Comparison of ENCODE assay signal across 16 cellular contexts in genomic region chr2:216679658-216680024, GRCh38. TPM values are rescaled to one million over a fixed set of nuclear protein-coding genes. Genes with fewer than 3 reads are reported as not detected.
DNase-seq lines count a peak whose midpoint lies in the region; ATAC-seq and TF ChIP-seq lines count a peak whose summit lies in the region.
"Had no signal": no experiment of that assay in that cellular context is flagged by ENCODE, and none has a peak within 500 bp of the region (broad histone marks: within the 10 kb centered on the region; RNA-seq: fewer than 3 reads in every experiment).

No MANE protein-coding gene starts in this region.

- no peaks in the 10 kb centered on the region for H3K9me2 ChIP-seq in GM23338 (ENCODE audit: insufficient read depth)

- no peak overlapping the region for H3K4me2 ChIP-seq in GM23338

- peak overlapping the region; percentile 87 to 93 for H3K27ac ChIP-seq in ascending aorta
- peak overlapping the region in 4 of 5 donors; percentile 69 to 90 (median 73) for H3K27ac ChIP-seq in stomach
- no peak overlapping the region for H3K27ac ChIP-seq in GM23338 (ENCODE audit: low read depth)

- no peaks in the 10 kb centered on the region for H3K9me3 Mint-ChIP-seq in GM23338
- no peaks in the 10 kb centered on the region for H3K9me3 Mint-ChIP-seq in activated CD4-positive, alpha-beta memory T cell treated with anti-CD3 and anti-CD28 coated beads for 36 hours
- H3K9me3 Mint-ChIP-seq: activated naive CD4-positive, alpha-beta T cell treated with anti-CD3 and anti-CD28 coated beads, Interleukin-2, amount 50 U/mL, for 24 hours; naive thymus-derived CD4-positive, alpha-beta T cell; stimulated activated naive CD8-positive, alpha-beta T cell treated with anti-CD3 and anti-CD28 coated beads, Interleukin-15, amount 100 ng/mL, for 72 hours had no signal

- no peaks in the 10 kb centered on the region for H3F3A ChIP-seq in GM23338 (replicated peaks; ENCODE audit: low read depth)

- no peak overlapping the region for H2AFZ ChIP-seq in GM23338

- CTCF ChIA-PET in activated CD4-positive, alpha-beta memory T cell treated with anti-CD3 and anti-CD28 coated beads for 36 hours (lab: Charles Lee): interaction anchor here (0.6 to 1.1 kb wide), 3 partner anchors 831 to 1059 kb away, joined by 3 to 4 read pairs (median 3); no protein-coding TSS in a partner anchor

- H3K27me3 Mint-ChIP-seq in GM23338 (ENCODE audit: insufficient read depth, low read depth, poor library complexity): peaks cover 17% of the 10 kb centered on the region
- H3K27me3 Mint-ChIP-seq in activated CD4-positive, alpha-beta memory T cell treated with anti-CD3 and anti-CD28 coated beads for 36 hours: peaks cover 16% of the 10 kb centered on the region

- no peak overlapping the region for H3K27ac Mint-ChIP-seq in GM23338
- H3K27ac Mint-ChIP-seq in activated CD4-positive, alpha-beta memory T cell treated with anti-CD3 and anti-CD28 coated beads for 36 hours: no peak overlapping the region
- H3K27ac Mint-ChIP-seq: activated naive CD4-positive, alpha-beta T cell treated with anti-CD3 and anti-CD28 coated beads, Interleukin-2, amount 50 U/mL, for 24 hours; stimulated activated naive CD8-positive, alpha-beta T cell treated with anti-CD3 and anti-CD28 coated beads, Interleukin-15, amount 100 ng/mL, for 72 hours had no signal

- no peaks in the 10 kb centered on the region for H3K79me2 ChIP-seq in GM23338 (replicated peaks; ENCODE audit: insufficient read depth)

- peak in 1 of 2 donors; percentile 88 for DNase-seq in ascending aorta (ENCODE audit: low spot score in 2 of 2)
- peak; percentile 89 for DNase-seq in cardiac septum (ENCODE audit: low spot score)
- peak; percentile 87 for DNase-seq in myocyte (ENCODE audit: low read depth)
- DNase-seq in stomach: no peak
- no peak for DNase-seq in effector CD4-positive, alpha-beta T cell
- DNase-seq in GM23338 (ENCODE audit: low spot score): no peak
- DNase-seq in activated CD4-positive, alpha-beta memory T cell treated with anti-CD3 and anti-CD28 coated beads for 36 hours: no peak
- DNase-seq: activated CD4-positive, alpha-beta T cell treated with anti-CD3 and anti-CD28 coated beads, Interleukin-2, amount 50 U/mL, for 48 hours; activated T-cell treated with anti-CD3 and anti-CD28 coated beads, Interleukin-2, amount 50 U/mL, for 48 hours; left colon; naive thymus-derived CD4-positive, alpha-beta T cell; NCI-H1930; stimulated activated naive CD8-positive, alpha-beta T cell treated with anti-CD3 and anti-CD28 coated beads, Interleukin-15, amount 100 ng/mL, for 72 hours; T-helper 1 cell had no signal

- H3K4me3 ChIP-seq in ascending aorta: no peak overlapping the region
- H3K4me3 ChIP-seq in stomach: no peak overlapping the region
- H3K4me3 ChIP-seq in GM23338: no peak overlapping the region

- H4K20me1 ChIP-seq in GM23338 (replicated peaks; ENCODE audit: insufficient read depth): no peaks in the 10 kb centered on the region

- peaks cover 30% of the 10 kb centered on the region for H3K4me1 Mint-ChIP-seq in GM23338
- H3K4me1 Mint-ChIP-seq in activated CD4-positive, alpha-beta memory T cell treated with anti-CD3 and anti-CD28 coated beads for 36 hours (ENCODE audit: low read depth): no peaks in the 10 kb centered on the region
- H3K4me1 Mint-ChIP-seq: activated naive CD4-positive, alpha-beta T cell treated with anti-CD3 and anti-CD28 coated beads, Interleukin-2, amount 50 U/mL, for 24 hours had no signal

- H3K36me3 Mint-ChIP-seq in GM23338 (ENCODE audit: low read depth): no peaks in the 10 kb centered on the region
- H3K36me3 Mint-ChIP-seq in activated CD4-positive, alpha-beta memory T cell treated with anti-CD3 and anti-CD28 coated beads for 36 hours: no peaks in the 10 kb centered on the region
- H3K36me3 Mint-ChIP-seq: activated naive CD4-positive, alpha-beta T cell treated with anti-CD3 and anti-CD28 coated beads, Interleukin-2, amount 50 U/mL, for 24 hours; naive thymus-derived CD4-positive, alpha-beta T cell had no signal

- H3K9me3 ChIP-seq in ascending aorta: no peaks in the 10 kb centered on the region
- no peaks in the 10 kb centered on the region for H3K9me3 ChIP-seq in stomach

- TF ChIP-seq EP300 in stomach (IDR thresholded peaks at IDR 0.05): no peak

- H3K4me3 Mint-ChIP-seq in GM23338: no peak overlapping the region
- H3K4me3 Mint-ChIP-seq in activated CD4-positive, alpha-beta memory T cell treated with anti-CD3 and anti-CD28 coated beads for 36 hours: no peak overlapping the region
- H3K4me3 Mint-ChIP-seq: activated naive CD4-positive, alpha-beta T cell treated with anti-CD3 and anti-CD28 coated beads, Interleukin-2, amount 50 U/mL, for 24 hours; naive thymus-derived CD4-positive, alpha-beta T cell; stimulated activated naive CD8-positive, alpha-beta T cell treated with anti-CD3 and anti-CD28 coated beads, Interleukin-15, amount 100 ng/mL, for 72 hours had no signal

- no peak for ATAC-seq in GM23338
- no peak for ATAC-seq in GM18502 (IDR thresholded peaks at IDR 0.05; ENCODE audit: poor library complexity, unreplicated experiment)
- ATAC-seq: left colon; naive thymus-derived CD4-positive, alpha-beta T cell; stimulated activated naive CD8-positive, alpha-beta T cell treated with anti-CD3 and anti-CD28 coated beads, Interleukin-15, amount 100 ng/mL, for 72 hours had no signal

- no peak for TF ChIP-seq POLR2A in stomach (IDR thresholded peaks at IDR 0.05)

- 59 to 74% (median 65%) methylated on average over 14 of the region's 14 CpGs for WGBS in stomach, 5 donors

- H3K36me3 ChIP-seq in ascending aorta (peaks cover 37 to 44% of the 10 kb centered on the region in 2 donors), stomach (peaks cover 30 to 87% (median 52%) of the 10 kb centered on the region in 4 donors), GM23338 (ENCODE audit: insufficient read depth) (no peaks in the 10 kb centered on the region)

- H3K27me3 ChIP-seq in ascending aorta: no peaks in the 10 kb centered on the region
- no peaks in the 10 kb centered on the region for H3K27me3 ChIP-seq in stomach
- H3K27me3 ChIP-seq in GM23338 (ENCODE audit: insufficient read depth): no peaks in the 10 kb centered on the region

- H3K4me1 ChIP-seq in ascending aorta (peaks cover 7 to 52% of the 10 kb centered on the region in 2 donors), stomach (peaks cover 36 to 57% (median 51%) of the 10 kb centered on the region in 4 donors), GM23338 (ENCODE audit: insufficient read depth) (peaks cover 3% of the 10 kb centered on the region; the same call in 1 of the 2 replicates)

- no peak for TF ChIP-seq CTCF in ascending aorta (IDR thresholded peaks at IDR 0.05)
- no peak for TF ChIP-seq CTCF in stomach (IDR thresholded peaks at IDR 0.05)
- no peak for TF ChIP-seq CTCF in GM23338 (conservative IDR thresholded peaks at IDR 0.05; ENCODE audit: low read depth in 2 of 2)

- intact Hi-C loops in ascending aorta (cut with DNase I): loop anchor here (5.0 kb wide), 2 partner anchors 488 to 1033 kb away; no protein-coding TSS in a partner anchor
- intact Hi-C loops in cardiac septum (cut with DNase I): loop anchor here (5.0 to 10.0 kb wide), 2 partner anchors 488 to 705 kb away; no protein-coding TSS in a partner anchor
- intact Hi-C loops in stomach (cut with DNase I; ENCODE audit: low total_unique reads): loop anchor here (10.0 kb wide), 2 partner anchors 835 to 1035 kb away; no protein-coding TSS in a partner anchor
- intact Hi-C loops in activated CD4-positive, alpha-beta memory T cell treated with anti-CD3 and anti-CD28 coated beads for 36 hours (cut with micrococcal nuclease): no loop called here

- POLR2A ChIA-PET in activated CD4-positive, alpha-beta memory T cell treated with anti-CD3 and anti-CD28 coated beads for 36 hours (lab: Charles Lee): no interaction called here

TF ChIP-seq in GM23338, 12 proteins besides CTCF, POLR2A, EP300 and RAD21 (continues in another document):
- no peak for TF ChIP-seq CREB1 (CRISPR knock-in tag; IDR thresholded peaks at IDR 0.05; ENCODE audit: low read depth)
- TF ChIP-seq POLR2AphosphoS5 (IDR thresholded peaks at IDR 0.05; ENCODE audit: low read depth): no peak

RNA-seq across cellular contexts. Expression of gene IGFBP5, which starts 15.7 kb away (rescaled TPM):
- total RNA-seq in ascending aorta (1,280 TPM), cardiac septum (191 TPM), myocyte (15.8 and 23.5 TPM in 2 replicates), stomach (100 to 1,000 TPM; 166 to 923 (median 548) TPM)
- 905 TPM for polyA plus RNA-seq in myocyte (2012)
- polyA plus RNA-seq in stomach (100 to 1,000 TPM in 2 of 3 donors, 10 to 100 TPM in 1; 92.1 to 215 (median 128) TPM), GM23338 (2016; fragmentation: Nextera tagmentation; extraction: Ambion mirVana) (0.43 and 0.70 TPM in 2 replicates)
- 0.74 and 2.5 TPM in 2 replicates for total RNA-seq in GM23338 (2014; rRNA removed; shearing (Covaris generic))
- total RNA-seq in activated CD4-positive, alpha-beta memory T cell treated with anti-CD3 and anti-CD28 coated beads for 36 hours: not detected
- total RNA-seq: naive thymus-derived CD4-positive, alpha-beta T cell had no signal
- polyA plus RNA-seq: naive thymus-derived CD4-positive, alpha-beta T cell had no signal

RNA-seq across cellular contexts. Expression of gene IGFBP2, which starts 46.4 kb away (rescaled TPM):
- total RNA-seq in ascending aorta: 1,691 TPM
- 785 TPM for total RNA-seq in cardiac septum
- 0.42 and 0.72 TPM in 2 replicates for total RNA-seq in myocyte
- polyA plus RNA-seq in myocyte (2012): 2.7 TPM
- 100 to 1,000 TPM; 180 to 636 (median 529) TPM for total RNA-seq in stomach
- polyA plus RNA-seq in stomach: 100 to 1,000 TPM; 106 to 285 (median 238) TPM
- total RNA-seq in GM23338 (2014; rRNA removed; shearing (Covaris generic)): 309 and 364 TPM in 2 replicates
- polyA plus RNA-seq in GM23338 (2016; fragmentation: Nextera tagmentation; extraction: Ambion mirVana): 177 and 235 TPM in 2 replicates
- 1 to 10 TPM in 1 of 2 experiments, under 1 TPM in 1; 0.85 to 1.4 TPM for total RNA-seq in activated CD4-positive, alpha-beta memory T cell treated with anti-CD3 and anti-CD28 coated beads for 36 hours

Comparison
In these comparisons a context has a peak if more than half of its experiments do, and no peak if none do; other contexts are left out.
1. DNase-seq: peak in cardiac septum (single experiment) and myocyte (single experiment); none in stomach (single experiment), effector CD4-positive, alpha-beta T cell (single experiment), GM23338 (single experiment) and activated CD4-positive, alpha-beta memory T cell treated with anti-CD3 and anti-CD28 coated beads for 36 hours (single experiment).
2. RNA of gene IGFBP2, which starts 46.4 kb away (total RNA-seq): 1,691 TPM in ascending aorta (single experiment), 785 TPM in cardiac septum (single experiment), 180 to 636 TPM in stomach and 309 to 364 TPM in GM23338; 0.85 to 1.4 TPM in activated CD4-positive, alpha-beta memory T cell treated with anti-CD3 and anti-CD28 coated beads for 36 hours and 0.42 to 0.72 TPM in myocyte; every median in the first group is over 10 times any median in the second.